7 cellular contexts compared by ENCODE assay signal in the genomic region with DNA sequence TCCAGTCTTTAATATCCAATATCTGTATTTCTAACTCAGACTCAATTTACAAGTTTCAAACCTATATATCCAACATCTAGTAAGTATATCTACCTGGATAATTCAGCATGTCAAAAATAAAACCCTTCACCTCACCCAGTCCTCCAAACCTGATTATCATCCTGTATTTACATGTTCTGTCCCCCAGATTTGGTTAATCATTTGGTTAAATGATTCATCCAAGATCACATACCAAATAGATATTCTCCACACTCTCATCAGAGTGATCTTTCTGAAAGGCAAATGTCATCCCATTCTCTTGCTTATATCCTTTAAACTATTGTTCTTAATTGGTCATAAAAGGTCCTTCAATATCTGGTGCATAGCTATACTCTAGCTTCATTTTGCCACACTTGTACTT.
"Had no signal": no experiment of that assay in that cellular context is flagged by ENCODE, and none has a peak within 500 bp of the region (broad histone marks: within the 10 kb centered on the region; RNA-seq: fewer than 3 reads in every experiment).

No MANE protein-coding gene starts in this region.

- ATAC-seq: GM23338 had no signal

- H3K4me2 ChIP-seq: GM23338 had no signal

- FAIRE-seq: H1, H54, HTR-8/SVneo had no signal

- DNase-seq: H9, HCEC 1CT, IMR-90 had no signal

- H3K4me3 ChIP-seq: GM23338 had no signal
